In genomic region chr5:52577546-52577945, GRCh38 we compare ENCODE assay signal across 7 cellular contexts.
"Had no signal": no experiment of that assay in that cellular context is flagged by ENCODE, and none has a peak within 500 bp of the region (broad histone marks: within the 10 kb centered on the region; RNA-seq: fewer than 3 reads in every experiment).

No MANE protein-coding gene starts in this region.

- H3K4me2 ChIP-seq: KMS-11 had no signal

- DNase-seq: Karpas-422, KBM-7, KG1 had no signal

- H3K36me3 Mint-ChIP-seq: IgD-negative memory B cell had no signal

- H3K4me3 ChIP-seq: K562 had no signal

- H3K4me1 Mint-ChIP-seq: IgD-negative memory B cell had no signal

- H3K9ac ChIP-seq: KMS-11 had no signal

- H3K27me3 Mint-ChIP-seq: IgD-negative memory B cell had no signal

- ATAC-seq: K562 had no signal

- FAIRE-seq: K562 had no signal

- H3K4me3 Mint-ChIP-seq: IgD-negative memory B cell had no signal

- H3K27ac Mint-ChIP-seq: IgD-negative memory B cell had no signal

- H3K27ac ChIP-seq: HL-60, KMS-11 had no signal
